Comparison of ENCODE assay signal across 8 cellular contexts in genomic region chr5:74641014-74641777, GRCh38. TPM values are rescaled to one million over a fixed set of nuclear protein-coding genes. Genes with fewer than 3 reads are reported as not detected.
DNase-seq lines count a peak whose midpoint lies in the region; ATAC-seq and TF ChIP-seq lines count a peak whose summit lies in the region.

No MANE protein-coding gene starts in this region.

- CTCF ChIA-PET in BJ (lab: Yijun Ruan, JAX), result interaction anchor here (0.6 to 4.7 kb wide), 30 partner anchors 8 to 1050 kb away, joined by 3 to 33 read pairs (median 4); no protein-coding TSS in a partner anchor
- CTCF ChIA-PET in PC-3 (lab: Charles Lee), result interaction anchor here (0.5 to 1.4 kb wide), 7 partner anchors 98 to 739 kb away, joined by 3 to 11 read pairs (median 4); no protein-coding TSS in a partner anchor

- H3K27me3 ChIP-seq in BJ (ENCODE audit: control insufficient read depth, insufficient read depth, low read length), result no peaks in the 10 kb centered on the region
- no peaks in the 10 kb centered on the region for H3K27me3 ChIP-seq in PC-3 (ENCODE audit: low read length)
- no peaks in the 10 kb centered on the region for H3K27me3 ChIP-seq in adipocyte (replicated peaks; ENCODE audit: control insufficient read depth, insufficient read depth, low read length)
- no peaks in the 10 kb centered on the region for H3K27me3 ChIP-seq in ovary

- peaks cover 42% of the 10 kb centered on the region for H3K79me2 ChIP-seq in PC-3 (ENCODE audit: low read length)

- H3K4me1 ChIP-seq in PC-3 (ENCODE audit: insufficient read depth, low read length), result peaks cover 51% of the 10 kb centered on the region
- H3K4me1 ChIP-seq in adipocyte (ENCODE audit: control insufficient read depth, insufficient read depth, low read length), result peaks cover 56% of the 10 kb centered on the region
- H3K4me1 ChIP-seq in ovary (ENCODE audit: insufficient read depth), result peaks cover 2% of the 10 kb centered on the region

- TF ChIP-seq CTCF in BJ (IDR thresholded peaks at IDR 0.05; ENCODE audit: insufficient read depth, low read depth, low read length) (no peak), PC-3 (conservative IDR thresholded peaks at IDR 0.05; ENCODE audit: low read depth, low read length) (no peak), ovary (IDR thresholded peaks at IDR 0.05) (no peak)

- H3K36me3 ChIP-seq in BJ (ENCODE audit: control insufficient read depth, insufficient read depth, low read length) (no peaks in the 10 kb centered on the region), PC-3 (ENCODE audit: low read depth, low read length) (peaks cover under 1% of the 10 kb centered on the region; the same call in 1 of the 2 replicates), adipocyte (ENCODE audit: control insufficient read depth, insufficient read depth, low read length, severe bottlenecking) (no peaks in the 10 kb centered on the region), ovary (no peaks in the 10 kb centered on the region)

- no peak for TF ChIP-seq EP300 in ovary (IDR thresholded peaks at IDR 0.05)

- peak overlapping the region; percentile 82 for H3K4me3 ChIP-seq in BJ (ENCODE audit: low read depth, low read length)
- peak overlapping the region; percentile 91 for H3K4me3 ChIP-seq in PC-3 (ENCODE audit: low read length)
- peak overlapping the region; percentile 88 for H3K4me3 ChIP-seq in adipocyte (ENCODE audit: low read length)
- H3K4me3 ChIP-seq in ovary, result peak overlapping the region; percentile 73

- 0 to 1% (median 1%) methylated on average over 42 of the region's 42 CpGs for WGBS in ovary, 3 donors

- ATAC-seq in GM19043 (IDR thresholded peaks at IDR 0.05; ENCODE audit: low read depth, unreplicated experiment) (peak; percentile 9), HG03280 (IDR thresholded peaks at IDR 0.05; ENCODE audit: unreplicated experiment) (peak; percentile 23), PC-3 (peak; percentile 41), left cardiac atrium (peak; percentile 51 to 70)

- POLR2A ChIA-PET in BJ (lab: Charles Lee), result no interaction called here
- POLR2A ChIA-PET in PC-3 (lab: Charles Lee; ENCODE audit: unreplicated experiment), result interaction anchor here (0.5 to 1.0 kb wide), 5 partner anchors 9 to 826 kb away, joined by 3 to 9 read pairs (median 4); no protein-coding TSS in a partner anchor

- H3K9me3 ChIP-seq in PC-3 (ENCODE audit: low read length) (no peaks in the 10 kb centered on the region), adipocyte (ENCODE audit: control insufficient read depth, low read length) (no peaks in the 10 kb centered on the region), ovary (no peaks in the 10 kb centered on the region)

- no peak for TF ChIP-seq POLR2A in ovary (IDR thresholded peaks at IDR 0.05)

- H3K9ac ChIP-seq in PC-3 (ENCODE audit: low read length) (peak overlapping the region; percentile 78), adipocyte (ENCODE audit: low read length) (peak overlapping the region; percentile 91)

- peak overlapping the region; percentile 69 for H3K27ac ChIP-seq in PC-3 (ENCODE audit: low read length)
- H3K27ac ChIP-seq in ovary, result peak overlapping the region; percentile 56 to 60

- no peak for DNase-seq in BJ (ENCODE audit: low read depth)
- DNase-seq in PC-3, result peak; percentile 89
- DNase-seq in adipocyte (ENCODE audit: low read depth), result peak; percentile 89
- DNase-seq in left cardiac atrium, result peak; percentile 86
- peak; percentile 67 to 82 (median 78) for DNase-seq in ovary
- DNase-seq in NCI-H2171 treated with DMSO at 0.1 percent for 48 hours (lab: John Stamatoyannopoulos, UW), result no peak

- H3K9me2 ChIP-seq in PC-3 (replicated peaks; ENCODE audit: low read length), result no peaks in the 10 kb centered on the region

- H3F3A ChIP-seq in PC-3 (ENCODE audit: low read length, unreplicated experiment), result peaks cover 6% of the 10 kb centered on the region

- intact Hi-C loops in PC-3 (cut with micrococcal nuclease), result loop anchor here (1.0 to 5.0 kb wide), 5 partner anchors 233 to 409 kb away; no protein-coding TSS in a partner anchor
- intact Hi-C loops in left cardiac atrium (cut with DNase I), result loop anchor here (5.0 to 10.0 kb wide), 4 partner anchors 64 to 1046 kb away; no protein-coding TSS in a partner anchor
- intact Hi-C loops in ovary (cut with DNase I), result loop anchor here (5.0 to 10.0 kb wide), 4 partner anchors 256 to 739 kb away; no protein-coding TSS in a partner anchor

- peak overlapping the region; percentile 89 for H3K4me2 ChIP-seq in PC-3 (ENCODE audit: low read length)

- H4K20me1 ChIP-seq in PC-3 (ENCODE audit: low read length), result peaks cover 20% of the 10 kb centered on the region

- BruUV-seq in PC-3 (replicated peaks; lab: Mats Ljungman, UMichigan), result no TSS peak

- H2AFZ ChIP-seq in PC-3 (ENCODE audit: low read length), result peak overlapping the region; percentile 73

RNA-seq across cellular contexts. Expression of gene ENC1, which starts 0.7 kb away (rescaled TPM):
- polyA plus RNA-seq in BJ (2011; rRNA removed) (26.5 and 34.1 TPM in 2 replicates), ovary (10 to 100 TPM; 40.4 to 57.2 TPM)
- polyA minus RNA-seq in BJ (2011; rRNA and poly(A)+ RNA removed), result 28.9 and 35.0 TPM in 2 replicates
- total RNA-seq in PC-3 (2014; rRNA removed) (24.5 TPM in 2 replicates), left cardiac atrium (10 to 100 TPM in 1 of 2 donors, 1 to 10 TPM in 1; 5.5 to 12.0 TPM), ovary (10 to 100 TPM; 13.2 to 54.7 (median 23.4) TPM)

RNA-seq across cellular contexts. Expression of gene HEXB, which starts 43.8 kb away (rescaled TPM):
- polyA plus RNA-seq in BJ (2011; rRNA removed), result 71.0 and 175 TPM in 2 replicates
- polyA minus RNA-seq in BJ (2011; rRNA and poly(A)+ RNA removed), result 59.5 and 61.8 TPM in 2 replicates
- total RNA-seq in PC-3 (2014; rRNA removed), result 91.5 and 131 TPM in 2 replicates
- total RNA-seq in left cardiac atrium, result 10 to 100 TPM; 80.1 to 84.2 TPM
- 10 to 100 TPM; 63.5 to 99.3 (median 88.6) TPM for total RNA-seq in ovary
- polyA plus RNA-seq in ovary, result 100 to 1,000 TPM in 1 of 2 donors, 10 to 100 TPM in 1; 80.7 to 159 TPM

Comparison
In these comparisons a context has a peak if more than half of its experiments do, and no peak if none do; other contexts are left out.
1. DNase-seq: peak in PC-3 (single experiment), adipocyte (single experiment), left cardiac atrium (single experiment) and ovary (5 of 5); none in BJ (single experiment) and NCI-H2171 treated with DMSO at 0.1 percent for 48 hours (single experiment).
2. ATAC-seq: peak in every context shown above with its lines; median percentile 60 in left cardiac atrium; 41 in PC-3; 23 in HG03280; 9 in GM19043.
3. Peak in every context shown above with its lines, with median percentiles within 50 percentile points of each other: H3K4me3 ChIP-seq.